In genomic region chr11:12792590-12792989, GRCh38 we compare ENCODE assay signal across 15 cellular contexts.
DNase-seq lines count a peak whose midpoint lies in the region; ATAC-seq and TF ChIP-seq lines count a peak whose summit lies in the region.
"Had no signal": no experiment of that assay in that cellular context is flagged by ENCODE, and none has a peak within 500 bp of the region (broad histone marks: within the 10 kb centered on the region; RNA-seq: fewer than 3 reads in every experiment).

No MANE protein-coding gene starts in this region.

- H3K4me2 ChIP-seq in SK-N-SH = no peak overlapping the region

- H3K4me1 ChIP-seq in SK-N-SH (ENCODE audit: control insufficient read depth in 1 of 2, insufficient read depth in 2 of 2, low read depth in 1 of 2, low read length in 1 of 2) = peaks cover 6 to 13% of the 10 kb centered on the region in 2 experiments; a peak in 2 of 4 replicates
- H3K4me1 ChIP-seq: upper lobe of right lung had no signal

- DNase-seq in H4 (ENCODE audit: low spot score) (peak; percentile 56), SK-N-SH (no peak), epithelial cell of esophagus (ENCODE audit: low read depth) (peak; percentile 50), omental fat pad (ENCODE audit: low spot score) (no peak), NCI-H1105 (lab: John Stamatoyannopoulos, UW) (no peak), midbrain (lab: John Stamatoyannopoulos, UW) (no peak)
- DNase-seq: effector CD4-positive, alpha-beta T cell; NCI-H1417 treated with DMSO at 0.1 percent for 48 hours; stimulated activated naive B cell treated with anti-CD40 and anti-IgM and Interleukin-4, amounts not matched to agents 10 μg/mL and 1 μg/mL and 100 μg/mL, for 72 hours; SW 1271; upper lobe of right lung; WERI-Rb-1 had no signal

- no peaks in the 10 kb centered on the region for H3K9me3 ChIP-seq in SK-N-SH
- H3K9me3 ChIP-seq: upper lobe of right lung had no signal

- peaks cover 59% of the 10 kb centered on the region for H4K20me1 ChIP-seq in SK-N-SH (ENCODE audit: insufficient read depth)

- no peaks in the 10 kb centered on the region for H3K9me2 ChIP-seq in SK-N-SH

- no peak overlapping the region for H2AFZ ChIP-seq in SK-N-SH (ENCODE audit: low read depth)

- peaks cover 98% of the 10 kb centered on the region for H3K79me2 ChIP-seq in SK-N-SH (ENCODE audit: insufficient read depth)

- 80% methylated on average over 2 of the region's 2 CpGs for WGBS in SK-N-SH (ENCODE audit: low lambda C conversion rate)

- POLR2A ChIA-PET in SK-N-SH (lab: Yijun Ruan, JAX) = no interaction called here

- peaks cover 14% of the 10 kb centered on the region for H3F3A ChIP-seq in SK-N-SH (replicated peaks; ENCODE audit: insufficient read depth)

- CTCF ChIA-PET in SK-N-SH (lab: Yijun Ruan, JAX) = no interaction called here

- no peak for TF ChIP-seq RAD21 in SK-N-SH (IDR thresholded peaks at IDR 0.05; ENCODE audit: low read length)

- no peak for TF ChIP-seq CTCF in SK-N-SH (IDR thresholded peaks at IDR 0.05)
- no peak for TF ChIP-seq CTCF in epithelial cell of esophagus (IDR thresholded peaks at IDR 0.05; ENCODE audit: insufficient read depth, low read depth, low read length, missing control alignments)
- TF ChIP-seq CTCF in omental fat pad (IDR thresholded peaks at IDR 0.05) = no peak

- peak overlapping the region in 1 of 2 experiments; percentile 30; a peak in 1 of 4 replicates for H3K27ac ChIP-seq in SK-N-SH (ENCODE audit: low read depth in 2 of 2, low read length in 1 of 2)
- H3K27ac ChIP-seq: skin epidermis, upper lobe of right lung, WERI-Rb-1 had no signal

- H3K36me3 ChIP-seq in SK-N-SH (replicated peaks in 1 of 2; ENCODE audit: control insufficient read depth in 1 of 2, insufficient read depth in 2 of 2, low read length in 1 of 2) = peaks cover 24 to 25% of the 10 kb centered on the region in 2 experiments
- H3K36me3 ChIP-seq: upper lobe of right lung had no signal

- TF ChIP-seq EP300 in SK-N-SH (IDR thresholded peaks at IDR 0.05; ENCODE audit: borderline replicate concordance in 1 of 2, low read depth in 1 of 2, low read length in 1 of 2) = no peak

- no peak overlapping the region for H3K9ac ChIP-seq in SK-N-SH

- H3K4me3 ChIP-seq in SK-N-SH (ENCODE audit: low read depth in 2 of 2, low read length in 1 of 2) (no peak overlapping the region), epithelial cell of esophagus (ENCODE audit: low read length) (no peak overlapping the region)
- H3K4me3 ChIP-seq: skin epidermis, upper lobe of right lung had no signal

- ATAC-seq in omental fat pad (ENCODE audit: low FRiP score) (peak; percentile 33), HG03460 (IDR thresholded peaks at IDR 0.05; ENCODE audit: unreplicated experiment) (no peak), HG03432 (IDR thresholded peaks at IDR 0.05; ENCODE audit: unreplicated experiment) (no peak)
- ATAC-seq: stimulated activated naive B cell treated with anti-CD40 and anti-IgM and Interleukin-4, amounts not matched to agents 10 μg/mL and 1 μg/mL and 100 μg/mL, for 72 hours; upper lobe of right lung had no signal

- no peaks in the 10 kb centered on the region for H3K27me3 ChIP-seq in SK-N-SH (ENCODE audit: insufficient read depth)
- H3K27me3 ChIP-seq: upper lobe of right lung had no signal

TF ChIP-seq in SK-N-SH, 30 proteins besides CTCF, POLR2A, EP300 and RAD21 (continues in another document):
- peak; percentile 42; the same call in 1 of the 2 replicates for TF ChIP-seq JUND (IDR thresholded peaks at IDR 0.05)
- no peak for TF ChIP-seq RXRA (IDR thresholded peaks at IDR 0.05; ENCODE audit: borderline replicate concordance, low read depth)
- peak; percentile 77 for TF ChIP-seq NFIC (IDR thresholded peaks at IDR 0.05; ENCODE audit: borderline replicate concordance)
- no peak for TF ChIP-seq FOXJ3 (CRISPR knock-in tag; IDR thresholded peaks at IDR 0.05)
- no peak for TF ChIP-seq RCOR1 (IDR thresholded peaks at IDR 0.05; ENCODE audit: low read length)
- no peak for TF ChIP-seq USF2 (IDR thresholded peaks at IDR 0.05; ENCODE audit: borderline replicate concordance, low read depth, low read length)
- no peak for TF ChIP-seq CHD2 (IDR thresholded peaks at IDR 0.05; ENCODE audit: low read length, partially characterized antibody)
- TF ChIP-seq MEF2A (IDR thresholded peaks at IDR 0.05; ENCODE audit: borderline replicate concordance, low read depth) = no peak
- no peak for TF ChIP-seq EZH2phosphoT487 (IDR thresholded peaks at IDR 0.05; ENCODE audit: borderline replicate concordance, low read depth)
- no peak for TF ChIP-seq ZBTB33 (IDR thresholded peaks at IDR 0.05; ENCODE audit: borderline replicate concordance, low read depth)
- no peak for TF ChIP-seq GATA2 (CRISPR knock-in tag; IDR thresholded peaks at IDR 0.05)
- no peak for TF ChIP-seq REST (IDR thresholded peaks at IDR 0.05; ENCODE audit: low read depth, low read length)
- no peak for TF ChIP-seq MAX (IDR thresholded peaks at IDR 0.05; ENCODE audit: low read depth)
- TF ChIP-seq SMC3 (IDR thresholded peaks at IDR 0.05; ENCODE audit: low read depth, low read length) = no peak
- TF ChIP-seq TCF12 (IDR thresholded peaks at IDR 0.05) = peak; percentile 25; the same call in 1 of the 2 replicates
- TF ChIP-seq PBX3 (IDR thresholded peaks at IDR 0.05) = no peak
- no peak for TF ChIP-seq ELF1 (IDR thresholded peaks at IDR 0.05)
- peak; percentile 48; the same call in 1 of the 2 replicates for TF ChIP-seq FOSL2 (IDR thresholded peaks at IDR 0.05; ENCODE audit: borderline replicate concordance, low read depth)
- TF ChIP-seq SIN3A (IDR thresholded peaks at IDR 0.05; ENCODE audit: borderline replicate concordance, low read depth, low read length) = no peak
- no peak for TF ChIP-seq MXI1 (IDR thresholded peaks at IDR 0.05; ENCODE audit: low read depth, low read length)
- TF ChIP-seq NRF1 (IDR thresholded peaks at IDR 0.05; ENCODE audit: low read depth, low read length) = no peak
- TF ChIP-seq GABPA (IDR thresholded peaks at IDR 0.05; ENCODE audit: low read depth) = no peak
- TF ChIP-seq YY1 (IDR thresholded peaks at IDR 0.05; ENCODE audit: low read depth) = no peak

Comparison
In these comparisons a context has a peak if more than half of its experiments do, and no peak if none do; other contexts are left out.
1. DNase-seq: peak in H4 (single experiment) and epithelial cell of esophagus (single experiment); none in SK-N-SH (single experiment), omental fat pad (single experiment), NCI-H1105 (single experiment) and midbrain (single experiment).